In the genomic region with DNA sequence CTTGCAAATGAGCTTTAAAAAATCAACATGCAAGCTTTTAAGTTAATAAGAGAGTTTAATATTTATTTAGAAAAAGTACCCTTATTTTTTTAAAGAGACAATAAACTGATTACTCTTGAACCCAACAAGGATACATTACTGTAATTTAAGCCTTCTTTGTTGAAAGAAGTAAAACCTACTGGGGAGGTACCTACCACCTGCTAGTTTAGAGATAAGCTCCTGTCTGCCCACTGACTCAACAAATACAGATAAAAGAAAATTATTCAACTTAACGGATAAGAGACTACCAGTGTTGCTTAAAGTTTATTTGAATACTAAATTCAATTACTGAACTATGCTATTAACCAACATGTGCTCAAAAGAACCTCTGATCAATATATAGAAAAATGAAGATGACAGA, we compare ENCODE assay signal across 20 cellular contexts.
"Had no signal": no experiment of that assay in that cellular context is flagged by ENCODE, and none has a peak within 500 bp of the region (broad histone marks: within the 10 kb centered on the region; RNA-seq: fewer than 3 reads in every experiment).

No MANE protein-coding gene starts in this region.

- H3K9me3 ChIP-seq: heart left ventricle, psoas muscle, right lobe of liver, tibial nerve had no signal

- FAIRE-seq: astrocyte, colon, frontal cortex, TTC549 had no signal

- H3K36me3 ChIP-seq: heart left ventricle, right lobe of liver, tibial nerve had no signal

- H3K27ac ChIP-seq: heart left ventricle, psoas muscle, right lobe of liver, tibial nerve had no signal

- H3K4me3 ChIP-seq: heart left ventricle, psoas muscle, right lobe of liver, tibial nerve had no signal

- H3K27me3 ChIP-seq: heart left ventricle, right lobe of liver, tibial nerve had no signal

- DNase-seq: activated CD4-positive, alpha-beta T cell treated with anti-CD3 and anti-CD28 coated beads, Interleukin-2, amount 50 U/mL, for 48 hours; activated CD4-positive, CD25-positive, alpha-beta regulatory T cell treated with anti-CD3 and anti-CD28 coated beads, Interleukin-2, amount 50 U/mL, for 72 hours; activated CD8-positive, alpha-beta memory T cell treated with anti-CD3 and anti-CD28 coated beads, Interleukin-2, amount 10 ng/mL, durations not matched to agents 7 days and 5 days; activated effector memory CD4-positive, alpha-beta T cell treated with anti-CD3 and anti-CD28 coated beads, Interleukin-2, amount 50 U/mL, for 16 hours; activated naive CD8-positive, alpha-beta T cell treated with anti-CD3 and anti-CD28 coated beads, Interleukin-2, amount 50 U/mL, for 24 hours; activated T-cell treated with anti-CD3 and anti-CD28 coated beads, Interleukin-2, amount 50 U/mL, for 24 hours; heart left ventricle; islet precursor cell; mammary epithelial cell; nephron progenitor cell; psoas muscle; right lobe of liver; T-helper 17 cell had no signal

- ATAC-seq: activated CD8-positive, alpha-beta memory T cell treated with anti-CD3 and anti-CD28 coated beads, Interleukin-2, amount 10 ng/mL, durations not matched to agents 7 days and 5 days; activated naive CD8-positive, alpha-beta T cell treated with anti-CD3 and anti-CD28 coated beads, Interleukin-2, amount 50 U/mL, for 24 hours; heart left ventricle; left lobe of liver; psoas muscle; right lobe of liver; stimulated activated effector memory CD8-positive, alpha-beta T cell treated with anti-CD3 and anti-CD28 coated beads, Interleukin-12 subunit alpha, Interleukin-12 subunit beta, amount 100 ng/mL, for 72 hours; T-helper 17 cell had no signal
